ENCODE assay signal across 1 cellular context in genomic region chr1:26961826-26962225, GRCh38.
TF ChIP-seq lines count a peak whose summit lies in the region.

No MANE protein-coding gene starts in this region.

TF ChIP-seq in HepG2, 621 proteins besides CTCF, POLR2A, EP300 and RAD21 (continued from another document and continues in another):
- TF ChIP-seq ZNF142 (CRISPR knock-in tag; IDR thresholded peaks at IDR 0.05) (no peak), ZNF800 (CRISPR knock-in tag; IDR thresholded peaks at IDR 0.05) (peak; percentile 56; the same call in 1 of the 2 replicates), ATF2 (CRISPR knock-in tag; IDR thresholded peaks at IDR 0.05) (no peak; the same call in 1 of the 2 replicates), ATAD3A (CRISPR knock-in tag; IDR thresholded peaks at IDR 0.05) (no peak), NR2C2 (CRISPR knock-in tag; IDR thresholded peaks at IDR 0.05; ENCODE audit: borderline replicate concordance) (no peak), RBM39 (IDR thresholded peaks at IDR 0.05; ENCODE audit: low read depth, low read length, poor library complexity, severe bottlenecking) (no peak), MAFF (IDR thresholded peaks at IDR 0.05; ENCODE audit: low read depth, low read length) (no peak), ZNF772 (CRISPR knock-in tag; IDR thresholded peaks at IDR 0.05) (0 out of 2 replicates have a peak, but pooled peaks have one; percentile 26), JARID2 (CRISPR knock-in tag; IDR thresholded peaks at IDR 0.05; ENCODE audit: insufficient replicate concordance) (no peak), GABPB1 (CRISPR knock-in tag; IDR thresholded peaks at IDR 0.05) (no peak), LRRFIP1 (CRISPR knock-in tag; conservative IDR thresholded peaks at IDR 0.05) (no peak), ZNF382 (CRISPR knock-in tag; IDR thresholded peaks at IDR 0.05; ENCODE audit: borderline replicate concordance) (no peak), CSRNP2 (CRISPR knock-in tag; conservative IDR thresholded peaks at IDR 0.05; ENCODE audit: low read depth) (no peak), ZNF180 (CRISPR knock-in tag; IDR thresholded peaks at IDR 0.05; ENCODE audit: borderline replicate concordance, low read depth) (no peak), DPF2 (CRISPR knock-in tag; IDR thresholded peaks at IDR 0.05; ENCODE audit: borderline replicate concordance, low read depth) (peak; percentile 73; the same call in 1 of the 2 replicates), ZNF670 (CRISPR knock-in tag; IDR thresholded peaks at IDR 0.05; ENCODE audit: borderline replicate concordance) (no peak), E2F1 (CRISPR knock-in tag; IDR thresholded peaks at IDR 0.05) (no peak), SRF (IDR thresholded peaks at IDR 0.05; ENCODE audit: low read depth, low read length) (no peak), ZNF672 (CRISPR knock-in tag; IDR thresholded peaks at IDR 0.05) (no peak), ZNF691 (CRISPR knock-in tag; IDR thresholded peaks at IDR 0.05; ENCODE audit: borderline replicate concordance, low read depth) (no peak), EZH2 (conservative IDR thresholded peaks at IDR 0.05; ENCODE audit: low read depth, low read length) (no peak), ZNF281 (CRISPR knock-in tag; IDR thresholded peaks at IDR 0.05; ENCODE audit: borderline replicate concordance) (peak; percentile 26; the same call in 1 of the 2 replicates), BCLAF1 (IDR thresholded peaks at IDR 0.05) (no peak), TIGD3 (CRISPR knock-in tag; IDR thresholded peaks at IDR 0.05; ENCODE audit: borderline replicate concordance) (no peak), NFE2L1 (CRISPR knock-in tag; IDR thresholded peaks at IDR 0.05; ENCODE audit: borderline replicate concordance) (no peak), ZNF883 (CRISPR knock-in tag; IDR thresholded peaks at IDR 0.05; ENCODE audit: not compliant biosample characterization) (no peak), ETS1 (CRISPR knock-in tag; IDR thresholded peaks at IDR 0.05) (no peak), ZNF720 (CRISPR knock-in tag; IDR thresholded peaks at IDR 0.05) (no peak)
